In the genomic region with DNA sequence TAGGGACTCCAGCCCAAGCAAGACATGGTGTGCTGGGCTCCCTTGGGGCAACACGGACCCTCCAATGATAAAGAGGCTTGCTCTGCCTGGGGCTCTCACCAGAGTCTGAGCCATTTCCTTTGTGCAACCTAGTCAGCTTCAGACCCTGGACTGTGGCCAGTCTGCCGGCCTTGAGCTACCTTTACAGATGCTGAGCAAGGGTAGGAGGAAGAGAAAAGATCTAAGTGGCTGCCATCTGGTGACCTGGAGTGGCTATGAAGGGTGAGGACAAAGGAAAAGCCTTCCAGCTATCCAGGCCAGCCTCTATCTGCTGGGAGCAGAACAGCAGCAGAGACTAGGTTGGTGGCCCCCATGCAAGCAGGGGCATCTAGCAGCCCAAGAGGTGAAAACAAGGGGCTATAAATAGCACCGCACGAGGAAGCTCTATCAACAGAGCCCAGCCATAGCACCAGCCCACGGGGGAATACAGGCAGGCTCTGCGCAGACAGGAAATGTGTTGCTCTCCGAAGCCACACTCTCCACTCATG, we compare ENCODE assay signal across 11 cellular contexts.
DNase-seq lines count a peak whose midpoint lies in the region; ATAC-seq, FAIRE-seq and TF ChIP-seq lines count a peak whose summit lies in the region.
"Had no signal": no experiment of that assay in that cellular context is flagged by ENCODE, and none has a peak within 500 bp of the region (broad histone marks: within the 10 kb centered on the region; RNA-seq: fewer than 3 reads in every experiment).

No MANE protein-coding gene starts in this region.

- no peaks in the 10 kb centered on the region for H3K9me1 ChIP-seq in keratinocyte (ENCODE audit: control insufficient read depth, extremely low read depth, insufficient read depth, low read length)

- H3K9me3 ChIP-seq in BLaER1 treated with 17β-estradiol and CSF1 and Interleukin-3, amounts not matched to agents 10 nM and 100 nM (replicated peaks in 1 of 11): 0 out of 22 replicates have a peak, but pooled peaks cover 0 to 8% (median 0%) of the 10 kb centered on the region in 11 experiments
- H3K9me3 ChIP-seq in WERI-Rb-1 (ENCODE audit: severe bottlenecking) (no peaks in the 10 kb centered on the region), keratinocyte (ENCODE audit: control insufficient read depth, low read depth, low read length) (no peaks in the 10 kb centered on the region)
- H3K9me3 ChIP-seq: Caco-2, spleen had no signal

- intact Hi-C loops in lower leg skin (cut with DNase I; ENCODE audit: low total_unique reads): loop anchor here (10.0 kb wide), 1 partner anchor 218 kb away; no protein-coding TSS in a partner anchor

- no peak; the same call in 1 of the 2 replicates for TF ChIP-seq CTCF in WERI-Rb-1 (IDR thresholded peaks at IDR 0.05; ENCODE audit: low read depth, low read length)
- no peak for TF ChIP-seq CTCF in keratinocyte (optimal IDR thresholded peaks at IDR 0.05 in 1 of 3, IDR thresholded peaks at IDR 0.05 in 1 of 3, conservative IDR thresholded peaks at IDR 0.05 in 1 of 3; ENCODE audit: extremely low read depth in 1 of 3, insufficient read depth in 2 of 3, low read length in 3 of 3)
- no peak for TF ChIP-seq CTCF in lower leg skin (IDR thresholded peaks at IDR 0.05)

- H3K4me2 ChIP-seq in BLaER1 treated with 17β-estradiol and CSF1 and Interleukin-3, amounts not matched to agents 10 nM and 100 nM: peak overlapping the region; percentile 52 to 97 (median 87)
- peak overlapping the region; percentile 67 for H3K4me2 ChIP-seq in keratinocyte (ENCODE audit: control insufficient read depth, extremely low read depth, insufficient read depth, low read depth, low read length)

- H3K4me3 ChIP-seq in BLaER1 treated with 17β-estradiol and CSF1 and Interleukin-3, amounts not matched to agents 10 nM and 100 nM: peak overlapping the region in 4 of 10 experiments; percentile 32 to 52 (median 36); a peak in 7 of 20 replicates
- H3K4me3 ChIP-seq in WERI-Rb-1 (ENCODE audit: low read depth, low read length) (no peak overlapping the region), keratinocyte (ENCODE audit: control insufficient read depth in 2 of 3, extremely low read depth in 1 of 3, insufficient read depth in 2 of 3, low read depth in 1 of 3, low read length in 3 of 3) (no peak overlapping the region), lower leg skin (ENCODE audit: low read depth, poor library complexity, severe bottlenecking) (no peak overlapping the region)
- H3K4me3 ChIP-seq: spleen had no signal

- dilution Hi-C loops in keratinocyte (cut with MboI; ENCODE audit: extremely low pct_ligation_motif_present, low sequenced_read_pairs): no loop called here

- no peak for TF ChIP-seq POLR2A in lower leg skin (IDR thresholded peaks at IDR 0.05)

- no peaks in the 10 kb centered on the region for H3K79me2 ChIP-seq in keratinocyte (ENCODE audit: control insufficient read depth, insufficient read depth, low read length)

- peaks cover 0 to 47% (median 5%) of the 10 kb centered on the region in 11 experiments; a peak in 6 of 22 replicates for H4K20me1 ChIP-seq in BLaER1 treated with 17β-estradiol and CSF1 and Interleukin-3, amounts not matched to agents 10 nM and 100 nM
- H4K20me1 ChIP-seq in keratinocyte (ENCODE audit: control insufficient read depth, extremely low read depth, insufficient read depth, low read length): no peaks in the 10 kb centered on the region

- H3K36me3 ChIP-seq in BLaER1 treated with 17β-estradiol and CSF1 and Interleukin-3, amounts not matched to agents 10 nM and 100 nM: peaks cover 38 to 77% (median 47%) of the 10 kb centered on the region in 11 experiments
- H3K36me3 ChIP-seq in WERI-Rb-1 (no peaks in the 10 kb centered on the region), keratinocyte (ENCODE audit: control insufficient read depth in 2 of 2, extremely low read depth in 1 of 2, insufficient read depth in 2 of 2, low read length in 2 of 2) (no peaks in the 10 kb centered on the region)

- peak; percentile 51 for ATAC-seq in HG02610 (IDR thresholded peaks at IDR 0.05; ENCODE audit: unreplicated experiment)
- no peak for ATAC-seq in GM18870 (IDR thresholded peaks at IDR 0.05; ENCODE audit: unreplicated experiment)

- no peaks in the 10 kb centered on the region for H3K27me3 ChIP-seq in BLaER1 treated with 17β-estradiol and CSF1 and Interleukin-3, amounts not matched to agents 10 nM and 100 nM
- no peaks in the 10 kb centered on the region for H3K27me3 ChIP-seq in WERI-Rb-1 (ENCODE audit: insufficient read depth, low read depth, severe bottlenecking)
- no peaks in the 10 kb centered on the region for H3K27me3 ChIP-seq in keratinocyte (ENCODE audit: control insufficient read depth, extremely low read depth, insufficient read depth, low read length)
- H3K27me3 ChIP-seq: spleen had no signal

- no peak for FAIRE-seq in keratinocyte (lab: Jason Lieb, UNC)

- peak; percentile 67 for DNase-seq in WERI-Rb-1
- no peak for DNase-seq in keratinocyte (ENCODE audit: low read depth, low spot score)
- no peak for DNase-seq in middle frontal gyrus (ENCODE audit: extremely low spot score, low spot score)
- DNase-seq in lower leg skin (ENCODE audit: low spot score in 2 of 2): no peak
- DNase-seq in GDM1 (lab: John Stamatoyannopoulos, UW): no peak
- DNase-seq: NCI-H2171 treated with DMSO at 0.1 percent for 48 hours, spleen had no signal

- 69 to 77% methylated on average over 7 of the region's 7 CpGs for WGBS in lower leg skin, 2 donors

- no peak overlapping the region for H2AFZ ChIP-seq in keratinocyte (ENCODE audit: control insufficient read depth, low read length)

- H3K9ac ChIP-seq in BLaER1 treated with 17β-estradiol and CSF1 and Interleukin-3, amounts not matched to agents 10 nM and 100 nM: peak overlapping the region in 6 of 11 experiments; percentile 6 to 61 (median 44); a peak in 10 of 22 replicates
- H3K9ac ChIP-seq in keratinocyte (ENCODE audit: control insufficient read depth, extremely low read depth, insufficient read depth, low read length): no peak overlapping the region

- H3K4me1 ChIP-seq in BLaER1 treated with 17β-estradiol and CSF1 and Interleukin-3, amounts not matched to agents 10 nM and 100 nM: peaks cover 27 to 52% (median 46%) of the 10 kb centered on the region in 10 experiments
- H3K4me1 ChIP-seq in keratinocyte (ENCODE audit: control insufficient read depth, extremely low read depth, insufficient read depth, low read length): peaks cover 13% of the 10 kb centered on the region

- peak overlapping the region in 8 of 11 experiments; percentile 45 to 73 (median 60); a peak in 16 of 22 replicates for H3K27ac ChIP-seq in BLaER1 treated with 17β-estradiol and CSF1 and Interleukin-3, amounts not matched to agents 10 nM and 100 nM
- peak overlapping the region; percentile 49 for H3K27ac ChIP-seq in WERI-Rb-1
- H3K27ac ChIP-seq in keratinocyte (ENCODE audit: control insufficient read depth, insufficient read depth, low read length): no peak overlapping the region
